In genomic region chr16:714558-715447, GRCh38 we compare ENCODE assay signal across 8 cellular contexts. TPM values are rescaled to one million over a fixed set of nuclear protein-coding genes. Genes with fewer than 3 reads are reported as not detected.
DNase-seq lines count a peak whose midpoint lies in the region; ATAC-seq and TF ChIP-seq lines count a peak whose summit lies in the region.

METRN (plus strand) TSS chr16:715118; CDS start chr16:715290, 172 bp downstream.

- H4K20me1 ChIP-seq in neural progenitor cell (ENCODE audit: low read depth): peaks cover 44% of the 10 kb centered on the region

- H3K36me3 ChIP-seq in neural progenitor cell (no peaks in the 10 kb centered on the region), stomach (peaks cover 0 to 6% (median 0%) of the 10 kb centered on the region in 4 donors)

- ATAC-seq in GM19397 (IDR thresholded peaks at IDR 0.05; ENCODE audit: unreplicated experiment): peak; percentile 71
- ATAC-seq in foreskin keratinocyte: peak; percentile 59

- DNase-seq in C1 segment of cervical spinal cord (lab: John Stamatoyannopoulos, UW) (peak in 13 of 14 donors; percentile 51 to 93 (median 78)), HuH-7.5 (ENCODE audit: low spot score) (peak; percentile 93), SK-N-DZ (ENCODE audit: low spot score) (peak; percentile 82), foreskin keratinocyte (peak; percentile 54 to 70), neural progenitor cell (ENCODE audit: low spot score) (peak; percentile 97), stomach (peak; percentile 94)
- peak; percentile 49 to 84 (median 68) for DNase-seq in activated naive CD4-positive, alpha-beta T cell (lab: John Stamatoyannopoulos, UW)

- H3K27me3 ChIP-seq in foreskin keratinocyte (peaks cover 18% of the 10 kb centered on the region), neural progenitor cell (peaks cover 48% of the 10 kb centered on the region), stomach (peaks cover 9 to 72% (median 23%) of the 10 kb centered on the region in 3 donors)

- no peak within 1 kb of the TSS for H3K9ac ChIP-seq in neural progenitor cell

- H3K4me1 ChIP-seq in foreskin keratinocyte: peaks cover 10% of the 10 kb centered on the region
- peaks cover 37% of the 10 kb centered on the region for H3K4me1 ChIP-seq in neural progenitor cell
- H3K4me1 ChIP-seq in stomach: peaks cover 24 to 59% (median 51%) of the 10 kb centered on the region in 4 donors

- peak within 1 kb of the TSS; percentile 88 for H3K4me3 Mint-ChIP-seq in neural progenitor cell

- peaks cover 5% of the 10 kb centered on the region for H3K27me3 Mint-ChIP-seq in neural progenitor cell (ENCODE audit: insufficient read depth, low read depth)

- H3K9me3 Mint-ChIP-seq in neural progenitor cell: no peaks in the 10 kb centered on the region

- no peak for TF ChIP-seq EP300 in stomach (IDR thresholded peaks at IDR 0.05)

- WGBS in stomach, 5 donors: 5 to 14% (median 7%) methylated on average over 23 to 104 of the region's 104 CpGs

- H3F3A ChIP-seq in neural progenitor cell (ENCODE audit: low read depth): peaks cover 31% of the 10 kb centered on the region

- peaks cover 2% of the 10 kb centered on the region for H3K36me3 Mint-ChIP-seq in neural progenitor cell

- H3K27ac Mint-ChIP-seq in neural progenitor cell: peak within 1 kb of the TSS; percentile 72

- peaks cover 50% of the 10 kb centered on the region for H3K4me1 Mint-ChIP-seq in neural progenitor cell

- intact Hi-C loops in stomach (cut with DNase I; ENCODE audit: low total_unique reads): loop anchor here (5.0 kb wide), 2 partner anchors 67 to 337 kb away; no protein-coding TSS in a partner anchor

- H3K4me3 ChIP-seq in neural progenitor cell (peak within 1 kb of the TSS; percentile 95), stomach (peak within 1 kb of the TSS; percentile 61 to 94 (median 68))

- no peaks in the 10 kb centered on the region for H3K9me3 ChIP-seq in neural progenitor cell (ENCODE audit: low read depth)
- H3K9me3 ChIP-seq in stomach: no peaks in the 10 kb centered on the region

- H2AFZ ChIP-seq in neural progenitor cell (replicated peaks): no peak within 1 kb of the TSS

- TF ChIP-seq CTCF in foreskin keratinocyte (conservative IDR thresholded peaks at IDR 0.05): no peak
- no peak for TF ChIP-seq CTCF in neural progenitor cell (IDR thresholded peaks at IDR 0.05)
- no peak for TF ChIP-seq CTCF in stomach (IDR thresholded peaks at IDR 0.05)

- no peak for TF ChIP-seq POLR2A in stomach (IDR thresholded peaks at IDR 0.05)

- peak within 1 kb of the TSS; percentile 92 for H3K4me2 ChIP-seq in neural progenitor cell

- H3K27ac ChIP-seq in foreskin keratinocyte (no peak within 1 kb of the TSS), neural progenitor cell (peak within 1 kb of the TSS; percentile 23), stomach (peak within 1 kb of the TSS in 3 of 5 donors; percentile 17 to 69 (median 43))

- H3K79me2 ChIP-seq in neural progenitor cell (ENCODE audit: low read depth): no peaks in the 10 kb centered on the region

RNA-seq across cellular contexts. Expression of gene METRN, which starts in this region (rescaled TPM):
- polyA plus RNA-seq in SK-N-DZ (2014; cell fraction: cytosol; rRNA removed): 70.7 and 104 TPM in 2 replicates
- 112 and 161 TPM in 2 replicates for polyA plus RNA-seq in SK-N-DZ (2014; cell fraction: nucleus; rRNA removed)
- total RNA-seq in foreskin keratinocyte (65.7 and 70.0 TPM in 2 replicates), neural progenitor cell (ENCODE audit: low replicate concordance) (24.3 and 110 TPM in 2 replicates), stomach (10 to 100 TPM in 4 of 5 donors, 1 to 10 TPM in 1; 7.1 to 79.7 (median 20.4) TPM)
- polyA plus RNA-seq in foreskin keratinocyte (114 and 131 TPM in 2 replicates), stomach (10 to 100 TPM; 36.9 to 45.8 (median 39.4) TPM)
